In genomic region chr4:37803348-37803973, GRCh38 we compare ENCODE assay signal across 8 cellular contexts. TPM values are rescaled to one million over a fixed set of nuclear protein-coding genes. Genes with fewer than 3 reads are reported as not detected.
DNase-seq lines count a peak whose midpoint lies in the region; ATAC-seq, FAIRE-seq and TF ChIP-seq lines count a peak whose summit lies in the region.

No MANE protein-coding gene starts in this region.

- no peak overlapping the region for H3K4me3 ChIP-seq in A673 (ENCODE audit: low read depth, low read length, poor library complexity, severe bottlenecking)
- H3K4me3 ChIP-seq in cardiac fibroblast (replicated peaks in 1 of 2; ENCODE audit: low read depth in 2 of 2, low read length in 2 of 2) = no peak overlapping the region
- no peak overlapping the region for H3K4me3 ChIP-seq in lung

- peak; percentile 78 for FAIRE-seq in GM12892 (lab: Jason Lieb, UNC)

- BruUV-seq in A673 (replicated peaks; lab: Mats Ljungman, UMichigan) = no TSS peak

- TF ChIP-seq CTCF in A673 (conservative IDR thresholded peaks at IDR 0.05; ENCODE audit: low read depth, low read length) (peak; percentile 65), cardiac fibroblast (IDR thresholded peaks at IDR 0.05; ENCODE audit: low read depth, low read length) (peak; percentile 42), lung (IDR thresholded peaks at IDR 0.05; ENCODE audit: control extremely low read depth, extremely low read depth) (peak; percentile 41)

- H3K36me3 ChIP-seq in A673 (ENCODE audit: insufficient read depth, low read length, poor library complexity, severe bottlenecking) (no peaks in the 10 kb centered on the region), lung (ENCODE audit: control insufficient read depth in 2 of 2, insufficient read depth in 2 of 2, low read length in 2 of 2) (no peaks in the 10 kb centered on the region)

- CTCF ChIA-PET in A673 (lab: Charles Lee) = interaction anchor here (1.3 kb wide), 1 partner anchor 232 kb away, joined by 4 read pairs; no protein-coding TSS in a partner anchor

- intact Hi-C loops in A673 (cut with micrococcal nuclease; ENCODE audit: unreplicated experiment) = loop anchor here (1.0 to 10.0 kb wide), 3 partner anchors 171 to 351 kb away; a partner anchor contains a TSS

- H3K9me3 ChIP-seq in A673 (ENCODE audit: low read depth, low read length, poor library complexity, severe bottlenecking) (no peaks in the 10 kb centered on the region), lung (ENCODE audit: control insufficient read depth in 2 of 2, insufficient read depth in 1 of 2, low read length in 1 of 2) (no peaks in the 10 kb centered on the region)

- no peak for TF ChIP-seq POLR2A in GM12892 (IDR thresholded peaks at IDR 0.05; ENCODE audit: low read depth, low read length)

- POLR2A ChIA-PET in A673 (lab: Charles Lee; ENCODE audit: low non-redundant PET) = no interaction called here

- peak; percentile 59 for DNase-seq in A673 (ENCODE audit: low spot score)
- no peak for DNase-seq in GM12892 (ENCODE audit: insufficient read length)
- DNase-seq in NCI-H526 (lab: John Stamatoyannopoulos, UW) = peak; percentile 28 to 74
- DNase-seq in cardiac fibroblast (ENCODE audit: low read depth in 2 of 2) = peak; percentile 83 to 85
- DNase-seq in lung (ENCODE audit: low spot score) = no peak
- DNase-seq in SHP77 treated with DMSO at 0.1 percent for 48 hours (lab: John Stamatoyannopoulos, UW) = no peak
- DNase-seq in NK-92 (lab: John Stamatoyannopoulos, UW; ENCODE audit: unreplicated experiment) = no peak

- H3K27me3 ChIP-seq in A673 (replicated peaks; ENCODE audit: insufficient read depth, low read depth, low read length, poor library complexity) (no peaks in the 10 kb centered on the region), lung (ENCODE audit: control insufficient read depth, insufficient read depth) (no peaks in the 10 kb centered on the region)

- H3K27ac ChIP-seq in A673 (ENCODE audit: low read depth, low read length, poor library complexity, severe bottlenecking) = no peak overlapping the region
- H3K27ac ChIP-seq in lung (ENCODE audit: low read depth in 1 of 2, low read length in 1 of 2) = no peak overlapping the region

- 21 to 34% methylated on average over 4 of the region's 4 CpGs for WGBS in lung, 2 donors

- ATAC-seq in lung (ENCODE audit: insufficient read depth, low FRiP score) (no peak), GM18519 (IDR thresholded peaks at IDR 0.05; ENCODE audit: low FRiP score, unreplicated experiment) (no peak)

- H3K4me1 ChIP-seq in A673 (ENCODE audit: insufficient read depth, low read length, poor library complexity, severe bottlenecking) = no peaks in the 10 kb centered on the region
- no peaks in the 10 kb centered on the region for H3K4me1 ChIP-seq in lung (ENCODE audit: control insufficient read depth in 2 of 2, insufficient read depth in 2 of 2, low read length in 2 of 2)

RNA-seq across cellular contexts. Expression of gene PGM2, which starts 23.0 kb away (rescaled TPM):
- total RNA-seq in A673 (2021) = 27.4 and 31.0 TPM in 2 replicates
- polyA plus RNA-seq in GM12892 (2012; ENCODE audit: missing spikeins) = 25.6 TPM
- 10 to 100 TPM; 22.5 to 28.9 TPM for total RNA-seq in lung
- 10 to 100 TPM in 1 of 2 donors, 1 to 10 TPM in 1; 4.8 to 14.3 TPM for polyA plus RNA-seq in lung

Comparison
In these comparisons a context has a peak if more than half of its experiments do, and no peak if none do; other contexts are left out.
1. DNase-seq: peak in A673 (single experiment), NCI-H526 (2 of 2) and cardiac fibroblast (2 of 2); none in GM12892 (single experiment), lung (single experiment), SHP77 treated with DMSO at 0.1 percent for 48 hours (single experiment) and NK-92 (single experiment).
2. Peak in every context shown above with its lines, with median percentiles within 50 percentile points of each other: CTCF ChIP-seq.